Comparison of ENCODE assay signal across 9 cellular contexts in the genomic region with DNA sequence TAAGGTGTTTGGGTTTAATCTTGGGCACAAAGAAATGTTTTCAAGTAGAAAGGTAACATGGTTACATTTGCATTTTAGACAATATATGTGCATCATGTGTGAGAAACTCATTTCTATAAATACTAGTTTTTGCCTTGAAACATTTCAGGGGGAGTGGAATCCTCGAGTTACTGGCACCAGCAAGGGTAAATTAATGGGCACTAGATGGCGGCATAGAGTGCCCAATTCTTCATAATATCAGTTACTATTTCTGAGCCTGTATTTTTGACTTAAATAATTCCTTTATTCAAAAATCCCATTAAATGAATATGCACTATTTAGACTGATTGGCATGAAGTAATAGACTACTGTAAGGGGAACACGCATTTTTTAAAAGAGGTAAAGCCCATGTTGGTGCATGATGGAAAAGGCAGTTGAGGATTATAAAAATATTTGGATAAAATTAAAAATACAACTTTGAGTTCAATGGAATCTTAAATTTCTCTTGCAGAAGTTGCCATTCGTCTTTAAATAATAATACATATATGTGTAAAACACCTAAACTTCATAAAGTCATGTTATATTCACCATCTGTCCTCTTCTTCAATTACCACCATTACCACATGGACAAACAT.
DNase-seq lines count a peak whose midpoint lies in the region; ATAC-seq, FAIRE-seq and TF ChIP-seq lines count a peak whose summit lies in the region.
"Had no signal": no experiment of that assay in that cellular context is flagged by ENCODE, and none has a peak within 500 bp of the region (broad histone marks: within the 10 kb centered on the region; RNA-seq: fewer than 3 reads in every experiment).

No MANE protein-coding gene starts in this region.

- no peaks in the 10 kb centered on the region for H3K36me3 Mint-ChIP-seq in GM23338 (ENCODE audit: low read depth)
- no peaks in the 10 kb centered on the region for H3K36me3 Mint-ChIP-seq in activated naive CD4-positive, alpha-beta T cell treated with anti-CD3 and anti-CD28 coated beads, Interleukin-2, amount 10 ng/mL, durations not matched to agents 7 days and 5 days

- CTCF ChIA-PET in activated naive CD4-positive, alpha-beta T cell treated with anti-CD3 and anti-CD28 coated beads, Interleukin-2, amount 10 ng/mL, durations not matched to agents 7 days and 5 days (lab: Charles Lee), result interaction anchor here (0.7 to 2.1 kb wide), 4 partner anchors 9 to 128 kb away, joined by 3 to 5 read pairs (median 4); no protein-coding TSS in a partner anchor

- no peak overlapping the region for H3K4me3 Mint-ChIP-seq in GM23338
- no peak overlapping the region for H3K4me3 Mint-ChIP-seq in activated naive CD4-positive, alpha-beta T cell treated with anti-CD3 and anti-CD28 coated beads, Interleukin-2, amount 10 ng/mL, durations not matched to agents 7 days and 5 days
- H3K4me3 Mint-ChIP-seq: activated naive CD4-positive, alpha-beta T cell treated with anti-CD3 and anti-CD28 coated beads, Interleukin-2, amount 50 U/mL, for 24 hours had no signal

- 12% methylated on average over 4 of the region's 4 CpGs for WGBS in hepatocyte (ENCODE audit: low lambda C conversion rate, missing lambda C conversion rate)

- ATAC-seq in DND-41 (ENCODE audit: insufficient read depth, low read depth), result peak; percentile 71
- ATAC-seq in GM23338, result no peak

- H3K79me2 ChIP-seq in DND-41 (ENCODE audit: insufficient read depth, low read length) (no peaks in the 10 kb centered on the region), GM23338 (replicated peaks; ENCODE audit: insufficient read depth) (no peaks in the 10 kb centered on the region), hepatocyte (no peaks in the 10 kb centered on the region)

- no peak overlapping the region for H2AFZ ChIP-seq in DND-41 (ENCODE audit: low read depth, low read length)
- H2AFZ ChIP-seq in GM23338, result no peak overlapping the region
- H2AFZ ChIP-seq in hepatocyte, result no peak overlapping the region

- H3K4me2 ChIP-seq in DND-41 (ENCODE audit: insufficient read depth, low read length) (no peak overlapping the region), GM23338 (no peak overlapping the region), hepatocyte (no peak overlapping the region)

- H3K27ac ChIP-seq in DND-41 (ENCODE audit: low read length) (no peak overlapping the region), GM23338 (ENCODE audit: low read depth) (no peak overlapping the region), hepatocyte (no peak overlapping the region)

- no peaks in the 10 kb centered on the region for H3K9me3 Mint-ChIP-seq in GM23338
- H3K9me3 Mint-ChIP-seq in activated naive CD4-positive, alpha-beta T cell treated with anti-CD3 and anti-CD28 coated beads, Interleukin-2, amount 10 ng/mL, durations not matched to agents 7 days and 5 days, result no peaks in the 10 kb centered on the region
- H3K9me3 Mint-ChIP-seq: activated naive CD4-positive, alpha-beta T cell treated with anti-CD3 and anti-CD28 coated beads, Interleukin-2, amount 50 U/mL, for 24 hours had no signal

- no peak for TF ChIP-seq POLR2A in GM12891 (IDR thresholded peaks at IDR 0.05; ENCODE audit: low read depth, low read length)

- no peak overlapping the region for H3K4me3 ChIP-seq in DND-41 (ENCODE audit: low read depth in 1 of 2, low read length in 2 of 2)
- H3K4me3 ChIP-seq in GM23338, result no peak overlapping the region
- no peak overlapping the region for H3K4me3 ChIP-seq in hepatocyte

- H3K36me3 ChIP-seq in DND-41 (ENCODE audit: insufficient read depth, low read length) (no peaks in the 10 kb centered on the region), GM23338 (ENCODE audit: insufficient read depth) (no peaks in the 10 kb centered on the region), hepatocyte (replicated peaks; ENCODE audit: insufficient read depth, low read depth) (no peaks in the 10 kb centered on the region)

- peak; percentile 79 for TF ChIP-seq CTCF in DND-41 (IDR thresholded peaks at IDR 0.05; ENCODE audit: borderline replicate concordance, extremely low read depth, low read length, poor library complexity, severe bottlenecking)
- TF ChIP-seq CTCF in GM23338 (conservative IDR thresholded peaks at IDR 0.05; ENCODE audit: low read depth in 2 of 2), result peak; percentile 71 to 81
- peak; percentile 60 for TF ChIP-seq CTCF in hepatocyte (IDR thresholded peaks at IDR 0.05; ENCODE audit: poor library complexity)

- no peaks in the 10 kb centered on the region for H3F3A ChIP-seq in GM23338 (replicated peaks; ENCODE audit: low read depth)

- DNase-seq in DND-41 (peak; percentile 46), GM23338 (ENCODE audit: low spot score) (peak; percentile 63), NCI-H748 treated with DMSO at 0.1 percent for 48 hours (lab: John Stamatoyannopoulos, UW) (peak; percentile 6), hepatocyte (ENCODE audit: low spot score) (peak; percentile 48), GM12891 (ENCODE audit: insufficient read length, low spot score) (no peak), GOT3 (lab: John Stamatoyannopoulos, UW) (no peak)
- DNase-seq in activated naive CD4-positive, alpha-beta T cell treated with anti-CD3 and anti-CD28 coated beads, Interleukin-2, amount 10 ng/mL, durations not matched to agents 7 days and 5 days, result peak; percentile 47
- peak; percentile 33 to 56 for DNase-seq in stimulated activated CD4-positive, alpha-beta T cell treated with anti-CD3 and anti-CD28 coated beads, Interleukin-2, amount 100 ng/mL, for 24 hours

- FAIRE-seq in GM12891 (lab: Jason Lieb, UNC), result no peak

- H3K27me3 Mint-ChIP-seq in GM23338 (ENCODE audit: insufficient read depth, low read depth, poor library complexity), result no peaks in the 10 kb centered on the region
- H3K27me3 Mint-ChIP-seq in activated naive CD4-positive, alpha-beta T cell treated with anti-CD3 and anti-CD28 coated beads, Interleukin-2, amount 10 ng/mL, durations not matched to agents 7 days and 5 days, result no peaks in the 10 kb centered on the region
- H3K27me3 Mint-ChIP-seq: activated naive CD4-positive, alpha-beta T cell treated with anti-CD3 and anti-CD28 coated beads, Interleukin-2, amount 50 U/mL, for 24 hours had no signal

- H3K27me3 ChIP-seq in DND-41 (ENCODE audit: insufficient read depth, low read length, poor library complexity) (no peaks in the 10 kb centered on the region), GM23338 (ENCODE audit: insufficient read depth) (no peaks in the 10 kb centered on the region), hepatocyte (no peaks in the 10 kb centered on the region)

- H3K4me1 ChIP-seq in DND-41 (ENCODE audit: insufficient read depth, low read length), result no peaks in the 10 kb centered on the region
- H3K4me1 ChIP-seq in GM23338 (ENCODE audit: insufficient read depth), result no peaks in the 10 kb centered on the region; the same call in 1 of the 2 replicates
- H3K4me1 ChIP-seq in hepatocyte (ENCODE audit: insufficient read depth), result no peaks in the 10 kb centered on the region

- H3K9me3 ChIP-seq in DND-41 (ENCODE audit: insufficient read depth, low read length, severe bottlenecking) (no peaks in the 10 kb centered on the region), hepatocyte (ENCODE audit: low read depth) (no peaks in the 10 kb centered on the region)

- H3K9me2 ChIP-seq in GM23338 (ENCODE audit: insufficient read depth), result no peaks in the 10 kb centered on the region
- no peaks in the 10 kb centered on the region for H3K9me2 ChIP-seq in hepatocyte (replicated peaks; ENCODE audit: insufficient read depth)

- H3K27ac Mint-ChIP-seq in GM23338, result no peak overlapping the region
- no peak overlapping the region for H3K27ac Mint-ChIP-seq in activated naive CD4-positive, alpha-beta T cell treated with anti-CD3 and anti-CD28 coated beads, Interleukin-2, amount 10 ng/mL, durations not matched to agents 7 days and 5 days
- H3K27ac Mint-ChIP-seq: activated naive CD4-positive, alpha-beta T cell treated with anti-CD3 and anti-CD28 coated beads, Interleukin-2, amount 50 U/mL, for 24 hours had no signal

- peaks cover 4% of the 10 kb centered on the region; the same call in 2 of the 3 replicates for H3K4me1 Mint-ChIP-seq in GM23338
- no peaks in the 10 kb centered on the region for H3K4me1 Mint-ChIP-seq in activated naive CD4-positive, alpha-beta T cell treated with anti-CD3 and anti-CD28 coated beads, Interleukin-2, amount 10 ng/mL, durations not matched to agents 7 days and 5 days

- H3K9ac ChIP-seq in DND-41 (ENCODE audit: low read depth, low read length), result no peak overlapping the region

- no peaks in the 10 kb centered on the region; the same call in 1 of the 2 replicates for H4K20me1 ChIP-seq in DND-41 (ENCODE audit: insufficient read depth, low read length)
- no peaks in the 10 kb centered on the region for H4K20me1 ChIP-seq in GM23338 (replicated peaks; ENCODE audit: insufficient read depth)
- no peaks in the 10 kb centered on the region for H4K20me1 ChIP-seq in hepatocyte (ENCODE audit: insufficient read depth, poor library complexity, severe bottlenecking)

TF ChIP-seq in GM23338, 12 proteins besides CTCF, POLR2A, EP300 and RAD21 (continues in another document):
- TF ChIP-seq NANOG (IDR thresholded peaks at IDR 0.05; ENCODE audit: borderline replicate concordance), result no peak
- TF ChIP-seq POLR2AphosphoS5 (IDR thresholded peaks at IDR 0.05; ENCODE audit: low read depth), result no peak
- no peak for TF ChIP-seq EZH2phosphoT487 (IDR thresholded peaks at IDR 0.05; ENCODE audit: unreplicated experiment)
- no peak for TF ChIP-seq ZNF114 (CRISPR knock-in tag; IDR thresholded peaks at IDR 0.05)
- no peak for TF ChIP-seq CREB1 (CRISPR knock-in tag; IDR thresholded peaks at IDR 0.05; ENCODE audit: low read depth)
- no peak for TF ChIP-seq STAT1 (IDR thresholded peaks at IDR 0.05; ENCODE audit: unreplicated experiment)

TF ChIP-seq in GM12891, 5 proteins besides CTCF, POLR2A, EP300 and RAD21:
- no peak for TF ChIP-seq SPI1 (IDR thresholded peaks at IDR 0.05; ENCODE audit: low read depth, low read length)
- TF ChIP-seq POLR2AphosphoS5 (IDR thresholded peaks at IDR 0.05; ENCODE audit: low read depth, low read length), result no peak
- TF ChIP-seq PAX5 (IDR thresholded peaks at IDR 0.05; ENCODE audit: insufficient read depth, low read length, severe bottlenecking), result no peak
- TF ChIP-seq TAF1 (IDR thresholded peaks at IDR 0.05; ENCODE audit: low read depth, low read length), result no peak
- no peak for TF ChIP-seq POU2F2 (IDR thresholded peaks at IDR 0.05; ENCODE audit: low read depth, low read length)

Comparison
In these comparisons a context has a peak if more than half of its experiments do, and no peak if none do; other contexts are left out.
1. DNase-seq: peak in DND-41 (single experiment), GM23338 (single experiment), NCI-H748 treated with DMSO at 0.1 percent for 48 hours (single experiment), activated naive CD4-positive, alpha-beta T cell treated with anti-CD3 and anti-CD28 coated beads, Interleukin-2, amount 10 ng/mL, durations not matched to agents 7 days and 5 days (single experiment), hepatocyte (single experiment) and stimulated activated CD4-positive, alpha-beta T cell treated with anti-CD3 and anti-CD28 coated beads, Interleukin-2, amount 100 ng/mL, for 24 hours (2 of 2); none in GM12891 (single experiment) and GOT3 (single experiment).
2. Peak in every context shown above with its lines, with median percentiles within 50 percentile points of each other: CTCF ChIP-seq.